2 cellular contexts compared by ENCODE assay signal in genomic region chr1:38787041-38787440, GRCh38.
A peak's percentile ranks its signal among the peaks of the same experiment; 100 is the strongest.
TF ChIP-seq lines count a peak whose summit lies in the region.

No MANE protein-coding gene starts in this region.

TF ChIP-seq in HEK293, 187 proteins besides CTCF, POLR2A, EP300 and RAD21 (continued from another document):
- 0 out of 2 replicates have a peak, but pooled peaks have one; percentile 13 for TF ChIP-seq ZFP37 (tag by site-specific recombination; IDR thresholded peaks at IDR 0.05)

TF ChIP-seq in H1, 55 proteins besides CTCF, POLR2A, EP300 and RAD21:
- TF ChIP-seq NANOG (IDR thresholded peaks at IDR 0.05; ENCODE audit: insufficient read depth, low read depth, low read length, poor library complexity, severe bottlenecking) (no peak), HDAC2 (IDR thresholded peaks at IDR 0.05; ENCODE audit: borderline replicate concordance in 1 of 2, low read depth in 2 of 2, low read length in 2 of 2) (no peak), SP4 (IDR thresholded peaks at IDR 0.05; ENCODE audit: low read length) (no peak), SAP30 (IDR thresholded peaks at IDR 0.05; ENCODE audit: insufficient read depth, insufficient replicate concordance, low read length) (no peak), CTBP2 (IDR thresholded peaks at IDR 0.05; ENCODE audit: borderline replicate concordance, insufficient read depth, insufficient read length, low read length) (no peak), TAF1 (IDR thresholded peaks at IDR 0.05; ENCODE audit: low read depth, low read length) (no peak), NRF1 (IDR thresholded peaks at IDR 0.05; ENCODE audit: low read depth, low read length) (no peak), BRCA1 (IDR thresholded peaks at IDR 0.05; ENCODE audit: low read depth, low read length) (no peak), EGR1 (IDR thresholded peaks at IDR 0.05; ENCODE audit: borderline replicate concordance, low read depth, low read length) (no peak), YY1 (IDR thresholded peaks at IDR 0.05; ENCODE audit: low read depth, low read length) (no peak), SRF (IDR thresholded peaks at IDR 0.05; ENCODE audit: low read depth, low read length) (no peak), POU5F1 (IDR thresholded peaks at IDR 0.05; ENCODE audit: low read depth, low read length) (no peak), CHD1 (IDR thresholded peaks at IDR 0.05; ENCODE audit: low read depth, low read length) (no peak), EZH2 (IDR thresholded peaks at IDR 0.05; ENCODE audit: low read depth, low read length, severe bottlenecking) (no peak), SP1 (IDR thresholded peaks at IDR 0.05; ENCODE audit: low read depth, low read length) (no peak), CEBPB (IDR thresholded peaks at IDR 0.05; ENCODE audit: low read depth, low read length) (no peak), CBX8 (IDR thresholded peaks at IDR 0.05; ENCODE audit: borderline replicate concordance, low read depth, low read length) (no peak)
- TF ChIP-seq, protein P1, sequence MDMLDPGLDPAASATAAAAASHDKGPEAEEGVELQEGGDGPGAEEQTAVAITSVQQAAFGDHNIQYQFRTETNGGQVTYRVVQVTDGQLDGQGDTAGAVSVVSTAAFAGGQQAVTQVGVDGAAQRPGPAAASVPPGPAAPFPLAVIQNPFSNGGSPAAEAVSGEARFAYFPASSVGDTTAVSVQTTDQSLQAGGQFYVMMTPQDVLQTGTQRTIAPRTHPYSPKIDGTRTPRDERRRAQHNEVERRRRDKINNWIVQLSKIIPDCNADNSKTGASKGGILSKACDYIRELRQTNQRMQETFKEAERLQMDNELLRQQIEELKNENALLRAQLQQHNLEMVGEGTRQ (IDR thresholded peaks at IDR 0.05; ENCODE audit: low read length), result no peak
- TF ChIP-seq, protein P2, sequence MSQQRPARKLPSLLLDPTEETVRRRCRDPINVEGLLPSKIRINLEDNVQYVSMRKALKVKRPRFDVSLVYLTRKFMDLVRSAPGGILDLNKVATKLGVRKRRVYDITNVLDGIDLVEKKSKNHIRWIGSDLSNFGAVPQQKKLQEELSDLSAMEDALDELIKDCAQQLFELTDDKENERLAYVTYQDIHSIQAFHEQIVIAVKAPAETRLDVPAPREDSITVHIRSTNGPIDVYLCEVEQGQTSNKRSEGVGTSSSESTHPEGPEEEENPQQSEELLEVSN (IDR thresholded peaks at IDR 0.05), result no peak
